In genomic region chr17:41464682-41465081, GRCh38 we compare ENCODE assay signal across 12 cellular contexts. TPM values are rescaled to one million over a fixed set of nuclear protein-coding genes. Genes with fewer than 3 reads are reported as not detected.
DNase-seq lines count a peak whose midpoint lies in the region; ATAC-seq, FAIRE-seq and TF ChIP-seq lines count a peak whose summit lies in the region.
"Had no signal": no experiment of that assay in that cellular context is flagged by ENCODE, and none has a peak within 500 bp of the region (broad histone marks: within the 10 kb centered on the region; RNA-seq: fewer than 3 reads in every experiment).

No MANE protein-coding gene starts in this region.

- peak; percentile 95 for FAIRE-seq in HTR-8/SVneo (lab: Jason Lieb, UNC)

- peak; percentile 35 for DNase-seq in 8988T
- DNase-seq in HTR-8/SVneo (ENCODE audit: insufficient read length, low spot score), result peak; percentile 95
- DNase-seq in brain microvascular endothelial cell, result peak; percentile 78
- DNase-seq in kidney epithelial cell (ENCODE audit: low read depth), result peak; percentile 81
- DNase-seq in substantia nigra (lab: John Stamatoyannopoulos, UW), result no peak
- no peak for DNase-seq in suprapubic skin (ENCODE audit: low spot score in 2 of 2)
- DNase-seq: activated T-cell treated with anti-CD3 and anti-CD28 coated beads, Interleukin-2, amount 50 U/mL, for 1 hour; transverse colon had no signal

- H3K4me3 ChIP-seq in brain microvascular endothelial cell (ENCODE audit: low read depth, low read length), result no peak overlapping the region
- H3K4me3 ChIP-seq in kidney epithelial cell (ENCODE audit: low read depth, low read length), result no peak overlapping the region
- no peak overlapping the region for H3K4me3 ChIP-seq in suprapubic skin
- H3K4me3 ChIP-seq: BLaER1, skin epidermis, transverse colon had no signal

- H3K27ac ChIP-seq in brain microvascular endothelial cell (no peak overlapping the region), substantia nigra (ENCODE audit: low read depth, low read length, poor library complexity, severe bottlenecking) (no peak overlapping the region), suprapubic skin (no peak overlapping the region)
- H3K27ac ChIP-seq: BLaER1, skin epidermis, transverse colon had no signal

- WGBS in suprapubic skin, result 14% methylated on average over 1 of the region's 6 CpGs

- H3K36me3 ChIP-seq in brain microvascular endothelial cell (replicated peaks), result no peaks in the 10 kb centered on the region
- no peaks in the 10 kb centered on the region for H3K36me3 ChIP-seq in kidney epithelial cell (ENCODE audit: control insufficient read depth, insufficient read depth, low read length)
- no peaks in the 10 kb centered on the region for H3K36me3 ChIP-seq in suprapubic skin
- H3K36me3 ChIP-seq: BLaER1, transverse colon had no signal

- no peak for ATAC-seq in GM19463 (IDR thresholded peaks at IDR 0.05; ENCODE audit: unreplicated experiment)
- no peak for ATAC-seq in HG02852 (IDR thresholded peaks at IDR 0.05; ENCODE audit: unreplicated experiment)

- no peak for TF ChIP-seq EP300 in suprapubic skin (IDR thresholded peaks at IDR 0.05)

- TF ChIP-seq CTCF in brain microvascular endothelial cell (IDR thresholded peaks at IDR 0.05; ENCODE audit: low read depth, low read length, missing control alignments) (no peak), kidney epithelial cell (IDR thresholded peaks at IDR 0.05; ENCODE audit: insufficient read depth, low read length, poor library complexity, severe bottlenecking) (no peak), suprapubic skin (IDR thresholded peaks at IDR 0.05) (no peak)

- in situ Hi-C loops in brain microvascular endothelial cell (cut with HindIII; ENCODE audit: low pct_ligation_motif_present, low sequenced_read_pairs), result no loop called here

- H3K4me1 ChIP-seq in suprapubic skin, result peaks cover 11% of the 10 kb centered on the region
- H3K4me1 ChIP-seq: BLaER1, transverse colon had no signal

- no peaks in the 10 kb centered on the region for H3K9me3 ChIP-seq in suprapubic skin
- H3K9me3 ChIP-seq: transverse colon had no signal

- no peak for TF ChIP-seq POLR2A in suprapubic skin (IDR thresholded peaks at IDR 0.05)

- H3K27me3 ChIP-seq in brain microvascular endothelial cell (replicated peaks) (no peaks in the 10 kb centered on the region), kidney epithelial cell (ENCODE audit: control insufficient read depth, insufficient read depth, low read length) (no peaks in the 10 kb centered on the region), suprapubic skin (peaks cover 8% of the 10 kb centered on the region)
- H3K27me3 ChIP-seq: BLaER1, transverse colon had no signal

RNA-seq across cellular contexts. Expression of gene KRT32, which starts 2.5 kb away (rescaled TPM):
- total RNA-seq in kidney epithelial cell (not detected in 2 replicates), suprapubic skin (10 to 100 TPM in 3 of 4 donors, under 1 TPM in 1; 0.40 to 71.2 (median 14.8) TPM)
- total RNA-seq: transverse colon had no signal

RNA-seq across cellular contexts. Expression of gene KRT35, which starts 16.3 kb away (rescaled TPM):
- total RNA-seq in kidney epithelial cell (not detected in 2 replicates), suprapubic skin (100 to 1,000 TPM in 1 of 4 donors, 10 to 100 TPM in 2, 1 to 10 TPM in 1; 2.5 to 156 (median 38.8) TPM)
- total RNA-seq: transverse colon had no signal

RNA-seq across cellular contexts. Expression of gene KRT38, which starts 23.9 kb away (rescaled TPM):
- total RNA-seq in kidney epithelial cell (not detected in 2 replicates), suprapubic skin (10 to 100 TPM in 1 of 4 donors, 1 to 10 TPM in 2, not detected in 1; 1.6 to 21.6 (median 3.9) TPM)
- total RNA-seq: transverse colon had no signal

RNA-seq across cellular contexts. Expression of gene KRT36, which starts 25.0 kb away (rescaled TPM):
- not detected in 2 replicates for total RNA-seq in kidney epithelial cell
- total RNA-seq in suprapubic skin, result 1 to 10 TPM in 2 of 4 donors, under 1 TPM in 1, not detected in 1; 0.79 to 3.9 (median 1.2) TPM
- total RNA-seq: transverse colon had no signal

RNA-seq across cellular contexts. Expression of gene KRT37, which starts 40.3 kb away (rescaled TPM):
- total RNA-seq in kidney epithelial cell (not detected in 2 replicates), suprapubic skin (1 to 10 TPM in 1 of 4 donors, under 1 TPM in 1, not detected in 2; 0.53 to 7.1 TPM)
- total RNA-seq: transverse colon had no signal

Comparison
In these comparisons a context has a peak if more than half of its experiments do, and no peak if none do; other contexts are left out.
1. DNase-seq: peak in 8988T (single experiment), HTR-8/SVneo (single experiment), brain microvascular endothelial cell (single experiment) and kidney epithelial cell (single experiment); none in substantia nigra (0 of 49) and suprapubic skin (0 of 2).